In the genomic region with DNA sequence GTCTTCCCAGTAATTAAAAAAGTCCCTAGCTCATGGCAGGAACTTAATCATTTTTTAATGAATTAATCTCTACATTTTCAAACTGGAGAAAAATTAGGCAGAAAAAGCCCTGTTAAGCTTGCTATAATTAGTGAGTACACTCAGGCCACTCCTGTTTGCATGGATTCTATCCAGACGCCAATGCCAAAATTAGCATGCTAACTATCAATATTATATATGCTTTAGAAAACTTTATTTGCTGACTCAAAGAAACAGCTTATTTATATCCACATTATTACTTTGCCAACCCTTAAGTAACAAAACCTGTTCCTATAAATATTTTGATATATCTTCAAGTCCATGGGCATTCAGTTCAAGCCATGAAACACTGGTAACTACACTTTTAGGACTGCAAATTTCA, we compare ENCODE assay signal across 22 cellular contexts.
DNase-seq lines count a peak whose midpoint lies in the region; ATAC-seq, FAIRE-seq and TF ChIP-seq lines count a peak whose summit lies in the region.
"Had no signal": no experiment of that assay in that cellular context is flagged by ENCODE, and none has a peak within 500 bp of the region (broad histone marks: within the 10 kb centered on the region; RNA-seq: fewer than 3 reads in every experiment).

No MANE protein-coding gene starts in this region.

- no peak for ATAC-seq in HepG2
- no peak for ATAC-seq in right lobe of liver
- no peak for ATAC-seq in T-helper 17 cell
- ATAC-seq in aorta (ENCODE audit: low FRiP score) = no peak
- ATAC-seq in activated CD4-positive, alpha-beta T cell treated with anti-CD3 and anti-CD28 coated beads for 36 hours = no peak
- ATAC-seq: CD8-positive, alpha-beta T cell; GM12878; GM23338 had no signal

- H3K4me3 ChIP-seq in HepG2 (replicated peaks in 1 of 3; ENCODE audit: insufficient read depth in 1 of 3, low read depth in 2 of 3, low read length in 3 of 3) (no peak overlapping the region), right lobe of liver (no peak overlapping the region), keratinocyte (ENCODE audit: control insufficient read depth in 2 of 3, extremely low read depth in 1 of 3, insufficient read depth in 2 of 3, low read depth in 1 of 3, low read length in 3 of 3) (no peak overlapping the region), H7 (ENCODE audit: insufficient read depth, low read depth, low read length) (no peak overlapping the region), aorta (ENCODE audit: low read length in 2 of 2) (no peak overlapping the region)
- H3K4me3 ChIP-seq: BLaER1, GM12878, GM23338, HAP-1 had no signal

- H3K4me1 ChIP-seq in HepG2 (ENCODE audit: insufficient read depth, low read length) (no peaks in the 10 kb centered on the region), right lobe of liver (no peaks in the 10 kb centered on the region), keratinocyte (ENCODE audit: control insufficient read depth, extremely low read depth, insufficient read depth, low read length) (no peaks in the 10 kb centered on the region), aorta (ENCODE audit: control insufficient read depth in 1 of 2, insufficient read depth in 2 of 2, low read length in 2 of 2) (no peaks in the 10 kb centered on the region)
- H3K4me1 ChIP-seq: BLaER1, HAP-1 had no signal

- H3K36me3 ChIP-seq in HepG2 (replicated peaks in 1 of 2; ENCODE audit: control insufficient read depth in 1 of 2, insufficient read depth in 2 of 2, low read length in 2 of 2) = peaks cover 15 to 36% of the 10 kb centered on the region in 2 experiments
- H3K36me3 ChIP-seq in right lobe of liver = peaks cover 0 to 21% (median 4%) of the 10 kb centered on the region in 4 donors
- peaks cover 5 to 22% of the 10 kb centered on the region in 2 experiments for H3K36me3 ChIP-seq in keratinocyte (ENCODE audit: control insufficient read depth in 2 of 2, extremely low read depth in 1 of 2, insufficient read depth in 2 of 2, low read length in 2 of 2)
- peaks cover 3% of the 10 kb centered on the region for H3K36me3 ChIP-seq in H7 (replicated peaks; ENCODE audit: control insufficient read depth, insufficient read depth, low read length)
- peaks cover 0 to 8% of the 10 kb centered on the region in 2 donors for H3K36me3 ChIP-seq in aorta (ENCODE audit: control insufficient read depth in 1 of 2, insufficient read depth in 2 of 2, low read length in 1 of 2)

- POLR2A ChIA-PET in HepG2 (lab: Yijun Ruan, JAX) = no interaction called here
- POLR2A ChIA-PET in activated CD4-positive, alpha-beta T cell treated with anti-CD3 and anti-CD28 coated beads for 36 hours (lab: Charles Lee) = no interaction called here

- H3K27ac Mint-ChIP-seq in T-helper 17 cell = peak overlapping the region; percentile 59
- no peak overlapping the region for H3K27ac Mint-ChIP-seq in activated CD4-positive, alpha-beta T cell treated with anti-CD3 and anti-CD28 coated beads for 36 hours
- H3K27ac Mint-ChIP-seq: B cell; CD4-positive, CD25-positive, alpha-beta regulatory T cell; CD8-positive, alpha-beta T cell; HFFc6 had no signal

- H3K27ac ChIP-seq in HepG2 (ENCODE audit: extremely low read length, insufficient read depth, low read length) (no peak overlapping the region), right lobe of liver (no peak overlapping the region), keratinocyte (ENCODE audit: control insufficient read depth, insufficient read depth, low read length) (no peak overlapping the region), aorta (ENCODE audit: low read depth in 1 of 2, low read length in 2 of 2) (no peak overlapping the region)
- H3K27ac ChIP-seq: BLaER1 had no signal

- TF ChIP-seq CTCF in HepG2 (CRISPR knock-in tag; IDR thresholded peaks at IDR 0.05) (no peak), right lobe of liver (IDR thresholded peaks at IDR 0.05) (no peak), keratinocyte (optimal IDR thresholded peaks at IDR 0.05 in 1 of 3, IDR thresholded peaks at IDR 0.05 in 1 of 3, conservative IDR thresholded peaks at IDR 0.05 in 1 of 3; ENCODE audit: extremely low read depth in 1 of 3, insufficient read depth in 2 of 3, low read length in 3 of 3) (no peak)

- DNase-seq in HepG2 (ENCODE audit: low spot score) = no peak
- no peak for DNase-seq in right lobe of liver
- no peak for DNase-seq in T-helper 17 cell
- DNase-seq in keratinocyte (ENCODE audit: low read depth, low spot score) = no peak
- DNase-seq in H7 = no peak
- no peak for DNase-seq in aorta
- DNase-seq in activated CD4-positive, alpha-beta T cell treated with anti-CD3 and anti-CD28 coated beads for 36 hours = no peak
- DNase-seq: 8988T; CD4-positive, CD25-positive, alpha-beta regulatory T cell; CD8-positive, alpha-beta T cell; DMS 273 treated with DMSO at 0.1 percent for 48 hours; DMS79; EL; GDM1; HFFc6 had no signal

- H3K79me2 ChIP-seq in HepG2 (ENCODE audit: insufficient read depth, low read length) (no peaks in the 10 kb centered on the region), keratinocyte (ENCODE audit: control insufficient read depth, insufficient read depth, low read length) (no peaks in the 10 kb centered on the region)

- in situ Hi-C loops in HepG2 (cut with HindIII; ENCODE audit: extremely low pct_ligation_motif_present, low pct_unique_long_range_greater_than_20kb) = loop anchor here (10.0 to 25.0 kb wide), 2 partner anchors 350 to 888 kb away; no protein-coding TSS in a partner anchor

- no peak overlapping the region for H3K4me3 Mint-ChIP-seq in T-helper 17 cell
- H3K4me3 Mint-ChIP-seq in activated CD4-positive, alpha-beta T cell treated with anti-CD3 and anti-CD28 coated beads for 36 hours = no peak overlapping the region
- H3K4me3 Mint-ChIP-seq: B cell; CD4-positive, CD25-positive, alpha-beta regulatory T cell; CD8-positive, alpha-beta T cell; GM23338; HFFc6 had no signal

- H2AFZ ChIP-seq in HepG2 (ENCODE audit: low read length) (no peak overlapping the region), keratinocyte (ENCODE audit: control insufficient read depth, low read length) (no peak overlapping the region)
- H2AFZ ChIP-seq: GM23338 had no signal

- no peak overlapping the region for H3K9ac ChIP-seq in HepG2 (ENCODE audit: insufficient read depth, low read depth, low read length)
- H3K9ac ChIP-seq in keratinocyte (ENCODE audit: control insufficient read depth, extremely low read depth, insufficient read depth, low read length) = no peak overlapping the region
- H3K9ac ChIP-seq: BLaER1 had no signal

- H3K4me2 ChIP-seq in HepG2 (ENCODE audit: low read depth, low read length) = no peak overlapping the region
- no peak overlapping the region for H3K4me2 ChIP-seq in keratinocyte (ENCODE audit: control insufficient read depth, extremely low read depth, insufficient read depth, low read depth, low read length)
- H3K4me2 ChIP-seq: BLaER1, GM23338 had no signal

- H3K27me3 ChIP-seq in HepG2 (ENCODE audit: control insufficient read depth in 1 of 2, insufficient read depth in 2 of 2, low read length in 2 of 2) (no peaks in the 10 kb centered on the region), right lobe of liver (no peaks in the 10 kb centered on the region), keratinocyte (ENCODE audit: control insufficient read depth, extremely low read depth, insufficient read depth, low read length) (no peaks in the 10 kb centered on the region), H7 (ENCODE audit: control insufficient read depth, insufficient read depth, low read length) (no peaks in the 10 kb centered on the region), aorta (ENCODE audit: control insufficient read depth in 1 of 2, insufficient read depth in 2 of 2, low read length in 1 of 2) (no peaks in the 10 kb centered on the region)
- H3K27me3 ChIP-seq: BLaER1 had no signal

- no peaks in the 10 kb centered on the region for H3K9me1 ChIP-seq in keratinocyte (ENCODE audit: control insufficient read depth, extremely low read depth, insufficient read depth, low read length)

- dilution Hi-C loops in keratinocyte (cut with MboI; ENCODE audit: extremely low pct_ligation_motif_present, low sequenced_read_pairs) = no loop called here

- TF ChIP-seq EP300 in HepG2 (IDR thresholded peaks at IDR 0.05; ENCODE audit: low read depth in 2 of 2, low read length in 2 of 2) (no peak), HepG2 (CRISPR knock-in tag; IDR thresholded peaks at IDR 0.05; ENCODE audit: borderline replicate concordance) (no peak)

- no peaks in the 10 kb centered on the region for H3K27me3 Mint-ChIP-seq in T-helper 17 cell
- H3K27me3 Mint-ChIP-seq in activated CD4-positive, alpha-beta T cell treated with anti-CD3 and anti-CD28 coated beads for 36 hours = no peaks in the 10 kb centered on the region
- H3K27me3 Mint-ChIP-seq: B cell; CD4-positive, CD25-positive, alpha-beta regulatory T cell had no signal

- H3K9me3 ChIP-seq in HepG2 (ENCODE audit: low read length) (no peaks in the 10 kb centered on the region), right lobe of liver (no peaks in the 10 kb centered on the region), T-helper 17 cell (ENCODE audit: control insufficient read depth, low read length, poor library complexity, severe bottlenecking) (no peaks in the 10 kb centered on the region), keratinocyte (ENCODE audit: control insufficient read depth, low read depth, low read length) (no peaks in the 10 kb centered on the region), aorta (ENCODE audit: control insufficient read depth, low read length) (no peaks in the 10 kb centered on the region)
- H3K9me3 ChIP-seq: BLaER1, HAP-1 had no signal

- 100% methylated on average over 1 of the region's 1 CpG for WGBS in HepG2 (ENCODE audit: low lambda C conversion rate)
- 69% methylated on average over 1 of the region's 1 CpG for WGBS in right lobe of liver (ENCODE audit: insufficient coverage, low coverage, low lambda C conversion rate, missing lambda C conversion rate)
- 88 to 95% methylated on average over 1 of the region's 1 CpG for WGBS in aorta, 2 donors

- FAIRE-seq in HepG2 (lab: Jason Lieb, UNC) = no peak
- peak; percentile 20 for FAIRE-seq in keratinocyte (lab: Jason Lieb, UNC)
- FAIRE-seq: D721Med, GM19239 had no signal

- intact Hi-C loops in HepG2 (cut with micrococcal nuclease; ENCODE audit: unreplicated experiment) = loop anchor here (5.0 kb wide), 1 partner anchor 70 kb away; no protein-coding TSS in a partner anchor
- intact Hi-C loops in right lobe of liver (cut with DNase I) = no loop called here
- intact Hi-C loops in aorta (cut with DNase I) = no loop called here
- intact Hi-C loops in activated CD4-positive, alpha-beta T cell treated with anti-CD3 and anti-CD28 coated beads for 36 hours (cut with DNase I, micrococcal nuclease) = no loop called here

- TF ChIP-seq POLR2A in HepG2 (IDR thresholded peaks at IDR 0.05; ENCODE audit: insufficient read depth in 1 of 2, low read depth in 2 of 2, low read length in 2 of 2) (no peak), right lobe of liver (IDR thresholded peaks at IDR 0.05) (no peak)

- H3K4me1 Mint-ChIP-seq in T-helper 17 cell = peaks cover 15% of the 10 kb centered on the region
- peaks cover 18% of the 10 kb centered on the region for H3K4me1 Mint-ChIP-seq in activated CD4-positive, alpha-beta T cell treated with anti-CD3 and anti-CD28 coated beads for 36 hours
- H3K4me1 Mint-ChIP-seq: B cell had no signal

- H4K20me1 ChIP-seq in HepG2 (ENCODE audit: insufficient read depth, low read length) (no peaks in the 10 kb centered on the region), keratinocyte (ENCODE audit: control insufficient read depth, extremely low read depth, insufficient read depth, low read length) (no peaks in the 10 kb centered on the region)
- H4K20me1 ChIP-seq: BLaER1 had no signal

- H3K36me3 Mint-ChIP-seq in T-helper 17 cell (ENCODE audit: low read depth) = peaks cover 9% of the 10 kb centered on the region
- peaks cover 24% of the 10 kb centered on the region for H3K36me3 Mint-ChIP-seq in activated CD4-positive, alpha-beta T cell treated with anti-CD3 and anti-CD28 coated beads for 36 hours (ENCODE audit: low read depth)

- CTCF ChIA-PET in HepG2 (lab: Yijun Ruan, JAX; ENCODE audit: low intra/inter-chr PET ratio, low total read pairs) = no interaction called here
- CTCF ChIA-PET in activated CD4-positive, alpha-beta T cell treated with anti-CD3 and anti-CD28 coated beads for 36 hours (lab: Charles Lee) = interaction anchor here (0.8 to 1.4 kb wide), 2 partner anchors 9 to 17 kb away, joined by 4 to 6 read pairs; no protein-coding TSS in a partner anchor

- TF ChIP-seq RAD21 in HepG2 (CRISPR knock-in tag; IDR thresholded peaks at IDR 0.05) = no peak

- BruUV-seq in HepG2 (replicated peaks; lab: Mats Ljungman, UMichigan) = no TSS peak

- no peaks in the 10 kb centered on the region for H3K9me3 Mint-ChIP-seq in activated CD4-positive, alpha-beta T cell treated with anti-CD3 and anti-CD28 coated beads for 36 hours (ENCODE audit: low read depth)
- H3K9me3 Mint-ChIP-seq: CD4-positive, CD25-positive, alpha-beta regulatory T cell; CD8-positive, alpha-beta T cell; GM23338; HFFc6 had no signal
